In the genomic region with DNA sequence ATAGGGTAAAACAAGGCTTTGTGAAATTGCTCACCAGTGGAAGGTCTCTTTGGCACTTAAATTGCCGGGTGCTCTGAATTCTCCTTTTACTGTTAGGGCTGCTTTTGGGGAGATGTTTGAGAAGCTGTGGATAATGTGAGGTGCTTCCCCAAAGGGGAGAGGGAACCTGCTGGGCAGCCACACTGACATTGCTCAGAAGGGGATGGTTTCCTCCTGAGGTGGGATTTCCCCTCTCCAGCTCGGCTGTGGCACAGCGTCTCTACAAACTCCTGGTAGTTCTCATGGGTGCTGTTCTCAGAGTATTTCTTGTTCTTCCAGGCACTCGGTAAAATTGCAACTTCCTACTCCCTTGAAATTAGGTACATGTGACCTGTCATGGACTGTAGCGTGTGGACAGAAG, we compare ENCODE assay signal across 1 cellular context.
TF ChIP-seq lines count a peak whose summit lies in the region.

No MANE protein-coding gene starts in this region.

TF ChIP-seq in H1, 55 proteins besides CTCF, POLR2A, EP300 and RAD21 (continued from another document):
- TF ChIP-seq, protein P1, sequence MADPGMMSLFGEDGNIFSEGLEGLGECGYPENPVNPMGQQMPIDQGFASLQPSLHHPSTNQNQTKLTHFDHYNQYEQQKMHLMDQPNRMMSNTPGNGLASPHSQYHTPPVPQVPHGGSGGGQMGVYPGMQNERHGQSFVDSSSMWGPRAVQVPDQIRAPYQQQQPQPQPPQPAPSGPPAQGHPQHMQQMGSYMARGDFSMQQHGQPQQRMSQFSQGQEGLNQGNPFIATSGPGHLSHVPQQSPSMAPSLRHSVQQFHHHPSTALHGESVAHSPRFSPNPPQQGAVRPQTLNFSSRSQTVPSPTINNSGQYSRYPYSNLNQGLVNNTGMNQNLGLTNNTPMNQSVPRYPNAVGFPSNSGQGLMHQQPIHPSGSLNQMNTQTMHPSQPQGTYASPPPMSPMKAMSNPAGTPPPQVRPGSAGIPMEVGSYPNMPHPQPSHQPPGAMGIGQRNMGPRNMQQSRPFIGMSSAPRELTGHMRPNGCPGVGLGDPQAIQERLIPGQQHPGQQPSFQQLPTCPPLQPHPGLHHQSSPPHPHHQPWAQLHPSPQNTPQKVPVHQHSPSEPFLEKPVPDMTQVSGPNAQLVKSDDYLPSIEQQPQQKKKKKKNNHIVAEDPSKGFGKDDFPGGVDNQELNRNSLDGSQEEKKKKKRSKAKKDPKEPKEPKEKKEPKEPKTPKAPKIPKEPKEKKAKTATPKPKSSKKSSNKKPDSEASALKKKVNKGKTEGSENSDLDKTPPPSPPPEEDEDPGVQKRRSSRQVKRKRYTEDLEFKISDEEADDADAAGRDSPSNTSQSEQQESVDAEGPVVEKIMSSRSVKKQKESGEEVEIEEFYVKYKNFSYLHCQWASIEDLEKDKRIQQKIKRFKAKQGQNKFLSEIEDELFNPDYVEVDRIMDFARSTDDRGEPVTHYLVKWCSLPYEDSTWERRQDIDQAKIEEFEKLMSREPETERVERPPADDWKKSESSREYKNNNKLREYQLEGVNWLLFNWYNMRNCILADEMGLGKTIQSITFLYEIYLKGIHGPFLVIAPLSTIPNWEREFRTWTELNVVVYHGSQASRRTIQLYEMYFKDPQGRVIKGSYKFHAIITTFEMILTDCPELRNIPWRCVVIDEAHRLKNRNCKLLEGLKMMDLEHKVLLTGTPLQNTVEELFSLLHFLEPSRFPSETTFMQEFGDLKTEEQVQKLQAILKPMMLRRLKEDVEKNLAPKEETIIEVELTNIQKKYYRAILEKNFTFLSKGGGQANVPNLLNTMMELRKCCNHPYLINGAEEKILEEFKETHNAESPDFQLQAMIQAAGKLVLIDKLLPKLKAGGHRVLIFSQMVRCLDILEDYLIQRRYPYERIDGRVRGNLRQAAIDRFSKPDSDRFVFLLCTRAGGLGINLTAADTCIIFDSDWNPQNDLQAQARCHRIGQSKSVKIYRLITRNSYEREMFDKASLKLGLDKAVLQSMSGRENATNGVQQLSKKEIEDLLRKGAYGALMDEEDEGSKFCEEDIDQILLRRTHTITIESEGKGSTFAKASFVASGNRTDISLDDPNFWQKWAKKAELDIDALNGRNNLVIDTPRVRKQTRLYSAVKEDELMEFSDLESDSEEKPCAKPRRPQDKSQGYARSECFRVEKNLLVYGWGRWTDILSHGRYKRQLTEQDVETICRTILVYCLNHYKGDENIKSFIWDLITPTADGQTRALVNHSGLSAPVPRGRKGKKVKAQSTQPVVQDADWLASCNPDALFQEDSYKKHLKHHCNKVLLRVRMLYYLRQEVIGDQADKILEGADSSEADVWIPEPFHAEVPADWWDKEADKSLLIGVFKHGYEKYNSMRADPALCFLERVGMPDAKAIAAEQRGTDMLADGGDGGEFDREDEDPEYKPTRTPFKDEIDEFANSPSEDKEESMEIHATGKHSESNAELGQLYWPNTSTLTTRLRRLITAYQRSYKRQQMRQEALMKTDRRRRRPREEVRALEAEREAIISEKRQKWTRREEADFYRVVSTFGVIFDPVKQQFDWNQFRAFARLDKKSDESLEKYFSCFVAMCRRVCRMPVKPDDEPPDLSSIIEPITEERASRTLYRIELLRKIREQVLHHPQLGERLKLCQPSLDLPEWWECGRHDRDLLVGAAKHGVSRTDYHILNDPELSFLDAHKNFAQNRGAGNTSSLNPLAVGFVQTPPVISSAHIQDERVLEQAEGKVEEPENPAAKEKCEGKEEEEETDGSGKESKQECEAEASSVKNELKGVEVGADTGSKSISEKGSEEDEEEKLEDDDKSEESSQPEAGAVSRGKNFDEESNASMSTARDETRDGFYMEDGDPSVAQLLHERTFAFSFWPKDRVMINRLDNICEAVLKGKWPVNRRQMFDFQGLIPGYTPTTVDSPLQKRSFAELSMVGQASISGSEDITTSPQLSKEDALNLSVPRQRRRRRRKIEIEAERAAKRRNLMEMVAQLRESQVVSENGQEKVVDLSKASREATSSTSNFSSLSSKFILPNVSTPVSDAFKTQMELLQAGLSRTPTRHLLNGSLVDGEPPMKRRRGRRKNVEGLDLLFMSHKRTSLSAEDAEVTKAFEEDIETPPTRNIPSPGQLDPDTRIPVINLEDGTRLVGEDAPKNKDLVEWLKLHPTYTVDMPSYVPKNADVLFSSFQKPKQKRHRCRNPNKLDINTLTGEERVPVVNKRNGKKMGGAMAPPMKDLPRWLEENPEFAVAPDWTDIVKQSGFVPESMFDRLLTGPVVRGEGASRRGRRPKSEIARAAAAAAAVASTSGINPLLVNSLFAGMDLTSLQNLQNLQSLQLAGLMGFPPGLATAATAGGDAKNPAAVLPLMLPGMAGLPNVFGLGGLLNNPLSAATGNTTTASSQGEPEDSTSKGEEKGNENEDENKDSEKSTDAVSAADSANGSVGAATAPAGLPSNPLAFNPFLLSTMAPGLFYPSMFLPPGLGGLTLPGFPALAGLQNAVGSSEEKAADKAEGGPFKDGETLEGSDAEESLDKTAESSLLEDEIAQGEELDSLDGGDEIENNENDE (IDR thresholded peaks at IDR 0.05; ENCODE audit: insufficient replicate concordance, low read length): no peak
- TF ChIP-seq BACH1 (IDR thresholded peaks at IDR 0.05; ENCODE audit: low read length): no peak
- TF ChIP-seq SIRT6 (IDR thresholded peaks at IDR 0.05; ENCODE audit: low read length): no peak
- no peak for TF ChIP-seq POU5F1 (IDR thresholded peaks at IDR 0.05; ENCODE audit: low read depth, low read length)
- no peak for TF ChIP-seq SRF (IDR thresholded peaks at IDR 0.05; ENCODE audit: low read depth, low read length)
- TF ChIP-seq TBP (IDR thresholded peaks at IDR 0.05; ENCODE audit: low read depth, low read length): no peak
